In the genomic region with DNA sequence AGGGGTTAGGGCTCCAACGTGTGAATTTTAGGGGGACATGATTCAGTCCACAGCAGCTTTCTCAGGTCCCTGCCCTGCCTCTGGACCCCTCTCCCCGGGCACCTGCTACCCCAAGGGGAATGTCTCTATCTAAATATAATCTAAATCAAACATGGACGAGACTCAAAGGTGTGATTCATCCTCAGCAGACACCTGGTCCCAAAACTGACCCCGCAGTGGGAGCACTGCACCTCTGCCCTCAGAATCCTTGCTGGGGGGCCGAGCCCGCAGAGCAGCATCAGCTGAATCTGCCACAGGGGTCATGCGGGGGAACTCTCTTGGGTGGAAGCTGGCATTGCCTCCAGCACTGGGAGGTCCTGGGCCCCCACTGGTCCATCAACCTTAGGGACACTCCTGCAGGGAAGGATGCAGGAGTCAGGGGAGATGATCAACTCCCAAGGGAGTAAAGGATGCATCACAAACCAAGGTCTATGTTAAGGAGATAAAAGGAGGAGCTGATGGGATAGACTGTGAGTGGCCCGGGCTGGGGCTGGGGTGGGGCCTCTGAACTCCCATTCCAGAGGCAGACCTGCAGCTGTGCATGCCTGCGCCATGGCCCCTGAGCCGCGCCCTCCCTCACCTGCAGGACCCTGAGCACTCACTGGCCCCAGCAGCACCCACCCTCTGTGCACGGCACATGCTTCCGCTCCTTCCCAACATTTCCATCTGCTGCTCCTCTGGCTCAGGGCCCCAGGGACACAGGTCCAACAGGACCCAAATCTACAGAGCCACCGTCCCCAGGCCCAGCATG, we compare ENCODE assay signal across 1 cellular context.
TF ChIP-seq lines count a peak whose summit lies in the region.

No MANE protein-coding gene starts in this region.

TF ChIP-seq in HepG2, 621 proteins besides CTCF, POLR2A, EP300 and RAD21:
- TF ChIP-seq, protein P1, sequence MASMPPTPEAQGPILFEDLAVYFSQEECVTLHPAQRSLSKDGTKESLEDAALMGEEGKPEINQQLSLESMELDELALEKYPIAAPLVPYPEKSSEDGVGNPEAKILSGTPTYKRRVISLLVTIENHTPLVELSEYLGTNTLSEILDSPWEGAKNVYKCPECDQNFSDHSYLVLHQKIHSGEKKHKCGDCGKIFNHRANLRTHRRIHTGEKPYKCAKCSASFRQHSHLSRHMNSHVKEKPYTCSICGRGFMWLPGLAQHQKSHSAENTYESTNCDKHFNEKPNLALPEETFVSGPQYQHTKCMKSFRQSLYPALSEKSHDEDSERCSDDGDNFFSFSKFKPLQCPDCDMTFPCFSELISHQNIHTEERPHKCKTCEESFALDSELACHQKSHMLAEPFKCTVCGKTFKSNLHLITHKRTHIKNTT (CRISPR knock-in tag; IDR thresholded peaks at IDR 0.05) = no peak
- TF ChIP-seq PAX8 (CRISPR knock-in tag; IDR thresholded peaks at IDR 0.05; ENCODE audit: borderline replicate concordance) = no peak
- no peak for TF ChIP-seq ZFP37 (CRISPR knock-in tag; IDR thresholded peaks at IDR 0.05; ENCODE audit: borderline replicate concordance)
- TF ChIP-seq ZNF781 (CRISPR knock-in tag; IDR thresholded peaks at IDR 0.05; ENCODE audit: borderline replicate concordance, not compliant biosample characterization) = no peak
- no peak for TF ChIP-seq HNF4G (IDR thresholded peaks at IDR 0.05; ENCODE audit: borderline replicate concordance, low read depth, low read length)
- TF ChIP-seq HNF4G (CRISPR knock-in tag; IDR thresholded peaks at IDR 0.05; ENCODE audit: borderline replicate concordance, low read depth) = no peak
- TF ChIP-seq ZNF720 (CRISPR knock-in tag; IDR thresholded peaks at IDR 0.05) = no peak
- TF ChIP-seq, protein P2, sequence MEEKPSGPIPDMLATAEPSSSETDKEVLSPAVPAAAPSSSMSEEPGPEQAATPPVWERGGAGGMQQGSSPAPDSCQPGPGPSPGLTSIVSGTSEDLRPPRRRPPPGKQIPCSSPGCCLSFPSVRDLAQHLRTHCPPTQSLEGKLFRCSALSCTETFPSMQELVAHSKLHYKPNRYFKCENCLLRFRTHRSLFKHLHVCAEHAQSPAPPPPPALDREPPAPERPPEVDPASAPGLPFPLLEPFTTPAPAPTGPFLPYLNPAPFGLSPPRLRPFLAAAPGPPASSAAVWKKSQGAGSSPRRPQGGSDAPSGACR (CRISPR knock-in tag; IDR thresholded peaks at IDR 0.05) = no peak
- no peak for TF ChIP-seq ZSCAN29 (CRISPR knock-in tag; conservative IDR thresholded peaks at IDR 0.05)
- TF ChIP-seq, protein P3, sequence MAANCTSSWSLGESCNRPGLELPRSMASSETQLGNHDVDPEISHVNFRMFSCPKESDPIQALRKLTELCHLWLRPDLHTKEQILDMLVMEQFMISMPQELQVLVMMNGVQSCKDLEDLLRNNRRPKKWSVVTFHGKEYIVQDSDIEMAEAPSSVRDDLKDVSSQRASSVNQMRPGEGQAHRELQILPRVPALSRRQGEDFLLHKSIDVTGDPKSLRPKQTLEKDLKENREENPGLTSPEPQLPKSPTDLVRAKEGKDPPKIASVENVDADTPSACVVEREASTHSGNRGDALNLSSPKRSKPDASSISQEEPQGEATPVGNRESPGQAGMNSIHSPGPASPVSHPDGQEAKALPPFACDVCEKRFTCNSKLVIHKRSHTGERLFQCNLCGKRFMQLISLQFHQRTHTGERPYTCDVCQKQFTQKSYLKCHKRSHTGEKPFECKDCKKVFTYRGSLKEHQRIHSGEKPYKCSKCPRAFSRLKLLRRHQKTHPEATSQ (CRISPR knock-in tag; IDR thresholded peaks at IDR 0.05; ENCODE audit: borderline replicate concordance) = no peak
